Comparison of ENCODE assay signal across 15 cellular contexts in genomic region chr9:95910023-95910706, GRCh38.
"Had no signal": no experiment of that assay in that cellular context is flagged by ENCODE, and none has a peak within 500 bp of the region (broad histone marks: within the 10 kb centered on the region; RNA-seq: fewer than 3 reads in every experiment).

No MANE protein-coding gene starts in this region.

- ATAC-seq: activated T-helper 17 cell treated with anti-CD3 and anti-CD28 coated beads, Interleukin-2, amount 50 U/mL, for 72 hours; heart left ventricle; upper lobe of right lung had no signal

- DNase-seq: activated CD4-positive, alpha-beta T cell treated with anti-CD3 and anti-CD28 coated beads, Interleukin-2, amount 50 U/mL, for 1 hour; activated naive CD4-positive, alpha-beta T cell treated with anti-CD3 and anti-CD28 coated beads, Interleukin-2, amount 10 ng/mL, durations not matched to agents 7 days and 5 days; activated T-cell treated with anti-CD3 and anti-CD28 coated beads for 4 hours; central memory CD4-positive, alpha-beta T cell; cortex of kidney; effector memory CD4-positive, alpha-beta T cell; heart left ventricle; islet precursor cell; mesenchymal stem cell; occipital lobe; right lobe of liver; stimulated activated naive CD4-positive, alpha-beta T cell treated with Interleukin-2 at 50 U/mL for 16 hours; testis; upper lobe of right lung had no signal

- H3K36me3 ChIP-seq: right lobe of liver, upper lobe of right lung had no signal

- H3K9me3 ChIP-seq: heart left ventricle, right lobe of liver, testis, upper lobe of right lung had no signal

- H3K27me3 ChIP-seq: heart left ventricle, right lobe of liver, testis, upper lobe of right lung had no signal

- H3K27ac ChIP-seq: heart left ventricle, right lobe of liver, testis, upper lobe of right lung had no signal

- H3K4me1 ChIP-seq: heart left ventricle, right lobe of liver, testis, upper lobe of right lung had no signal

- H3K4me3 ChIP-seq: heart left ventricle, right lobe of liver, testis, upper lobe of right lung had no signal
